ENCODE assay signal across 8 cellular contexts in genomic region chr11:58575377-58576020, GRCh38. TPM values are rescaled to one million over a fixed set of nuclear protein-coding genes. Genes with fewer than 3 reads are reported as not detected.
DNase-seq lines count a peak whose midpoint lies in the region; ATAC-seq and TF ChIP-seq lines count a peak whose summit lies in the region.

Gene LPXN (minus strand): TSS chr11:58575856. CDS start chr11:58575772, 84 bp downstream.

- H4K20me1 ChIP-seq in smooth muscle cell (ENCODE audit: low read depth) = peaks cover 9% of the 10 kb centered on the region

- no peaks in the 10 kb centered on the region for H3K27me3 ChIP-seq in smooth muscle cell (ENCODE audit: low read depth)

- H3K4me3 ChIP-seq in NB4 (ENCODE audit: low read depth, low read length) = peak within 1 kb of the TSS; percentile 74
- peak within 1 kb of the TSS; percentile 87 to 92 for H3K4me3 ChIP-seq in foreskin fibroblast (ENCODE audit: low read depth in 1 of 2, low read length in 2 of 2)
- H3K4me3 ChIP-seq in smooth muscle cell = peak within 1 kb of the TSS; percentile 78

- H3K4me1 ChIP-seq in smooth muscle cell (ENCODE audit: low read depth) = peaks cover 14% of the 10 kb centered on the region

- TF ChIP-seq CTCF in NB4 (IDR thresholded peaks at IDR 0.05; ENCODE audit: low read depth, low read length) = no peak
- no peak for TF ChIP-seq CTCF in foreskin fibroblast (IDR thresholded peaks at IDR 0.05; ENCODE audit: low read depth, low read length)
- no peak for TF ChIP-seq CTCF in smooth muscle cell (IDR thresholded peaks at IDR 0.05; ENCODE audit: borderline replicate concordance, insufficient read depth, poor library complexity, severe bottlenecking)

- peak; percentile 39 for TF ChIP-seq POLR2A in NB4 (IDR thresholded peaks at IDR 0.05; ENCODE audit: extremely low read depth, insufficient read length)

- DNase-seq in EL = peak; percentile 75
- DNase-seq in NB4 (ENCODE audit: low read depth) = peak; percentile 89
- peak; percentile 40 for DNase-seq in activated T-cell treated with anti-CD3 and anti-CD28 coated beads for 1 hour (ENCODE audit: low read depth)
- peak; percentile 62 to 75 for DNase-seq in foreskin fibroblast
- DNase-seq in smooth muscle cell (lab: John Stamatoyannopoulos, UW; ENCODE audit: unreplicated experiment) = no peak
- no peak for DNase-seq in HuH-7.5 (ENCODE audit: low spot score)

- peak within 1 kb of the TSS; percentile 100 for H3K27ac ChIP-seq in smooth muscle cell (ENCODE audit: low read depth)

- peak within 1 kb of the TSS; percentile 100 for H3K9ac ChIP-seq in smooth muscle cell (ENCODE audit: low read depth)

- no peak for ATAC-seq in GM21529 (IDR thresholded peaks at IDR 0.05; ENCODE audit: unreplicated experiment)
- no peak for ATAC-seq in HG03342 (IDR thresholded peaks at IDR 0.05; ENCODE audit: unreplicated experiment)

- H3K36me3 ChIP-seq in smooth muscle cell (ENCODE audit: low read depth) = no peaks in the 10 kb centered on the region

- peaks cover 9% of the 10 kb centered on the region for H3K79me2 ChIP-seq in smooth muscle cell (ENCODE audit: low read depth)

- H2AFZ ChIP-seq in smooth muscle cell (ENCODE audit: low read depth) = no peak within 1 kb of the TSS

- peaks cover 16% of the 10 kb centered on the region for H3F3A ChIP-seq in smooth muscle cell (ENCODE audit: low read depth)

- peak within 1 kb of the TSS; percentile 89 for H3K4me2 ChIP-seq in smooth muscle cell

- 94% methylated on average over 6 of the region's 6 CpGs for WGBS in smooth muscle cell (ENCODE audit: low lambda C conversion rate)

- H3K9me3 ChIP-seq in smooth muscle cell (replicated peaks; ENCODE audit: low read depth) = no peaks in the 10 kb centered on the region

RNA-seq across cellular contexts. Expression of gene LPXN, which starts in this region (rescaled TPM):
- total RNA-seq in smooth muscle cell = 1.9 and 2.1 TPM in 2 replicates
- polyA plus RNA-seq in smooth muscle cell = 2.7 and 4.0 TPM in 2 replicates

Comparison
In these comparisons a context has a peak if more than half of its experiments do, and no peak if none do; other contexts are left out.
1. DNase-seq: peak in EL (single experiment), NB4 (single experiment), activated T-cell treated with anti-CD3 and anti-CD28 coated beads for 1 hour (single experiment) and foreskin fibroblast (2 of 2); none in smooth muscle cell (single experiment) and HuH-7.5 (single experiment).
2. Peak in every context shown above with its lines, with median percentiles within 50 percentile points of each other: H3K4me3 ChIP-seq.